ENCODE assay signal across 1 cellular context in the genomic region with DNA sequence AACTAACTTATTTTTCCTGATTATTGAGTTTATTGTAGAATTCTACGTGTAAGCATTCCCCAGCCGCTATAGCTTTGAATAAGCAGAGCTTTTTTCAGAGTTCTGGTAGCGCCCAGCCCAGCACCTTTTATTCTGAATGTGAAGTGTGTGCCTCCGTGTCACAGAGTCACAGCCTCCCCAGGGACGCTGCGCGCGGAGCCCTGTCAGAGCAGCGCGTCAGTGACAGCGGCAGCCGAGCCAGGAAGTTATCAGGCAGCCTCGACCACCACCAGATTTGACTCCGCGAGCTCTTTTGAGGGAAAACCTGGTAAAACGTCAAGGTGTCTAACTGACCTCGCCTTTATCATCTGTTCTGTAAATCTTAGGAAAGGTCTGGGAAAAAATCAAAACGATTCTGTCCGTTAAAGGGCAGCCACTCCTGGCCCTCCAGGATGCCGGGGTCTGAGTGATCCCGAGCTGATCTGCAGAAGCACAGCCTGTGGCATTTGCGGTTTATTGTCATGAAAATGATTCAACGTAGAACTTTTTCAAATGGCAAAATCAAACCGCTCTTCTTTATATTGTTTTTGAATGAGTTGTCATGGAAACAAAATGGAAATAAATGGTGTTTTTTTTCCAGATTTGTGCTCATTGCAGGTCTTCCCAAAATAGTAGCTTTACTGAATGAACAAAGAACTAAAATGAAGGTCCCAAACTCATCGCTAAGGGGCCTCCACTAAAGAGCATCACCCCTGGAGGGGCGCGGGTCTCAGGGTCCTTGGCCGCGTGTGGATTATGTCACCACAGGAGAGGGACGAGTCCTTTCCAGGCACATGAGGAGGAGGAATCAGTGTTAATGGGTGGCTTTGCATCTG.
TF ChIP-seq lines count a peak whose summit lies in the region.

No MANE protein-coding gene starts in this region.

TF ChIP-seq in IMR-90, 13 proteins besides CTCF, POLR2A, EP300 and RAD21:
- TF ChIP-seq CHD1 (IDR thresholded peaks at IDR 0.05; ENCODE audit: low read depth, low read length) (no peak), FOS (IDR thresholded peaks at IDR 0.05; ENCODE audit: low read depth, low read length) (no peak), USF2 (IDR thresholded peaks at IDR 0.05; ENCODE audit: low read depth, low read length) (no peak), RCOR1 (IDR thresholded peaks at IDR 0.05; ENCODE audit: insufficient replicate concordance, low read length) (no peak), MXI1 (IDR thresholded peaks at IDR 0.05; ENCODE audit: borderline replicate concordance, low read depth, low read length) (no peak), NFE2L2 (IDR thresholded peaks at IDR 0.05; ENCODE audit: low read depth, low read length) (no peak), CEBPB (IDR thresholded peaks at IDR 0.05; ENCODE audit: low read depth, low read length) (no peak), MAZ (IDR thresholded peaks at IDR 0.05; ENCODE audit: borderline replicate concordance, low read depth, low read length) (no peak), MAFK (IDR thresholded peaks at IDR 0.05; ENCODE audit: low read depth, low read length) (no peak), ELK1 (IDR thresholded peaks at IDR 0.05; ENCODE audit: borderline replicate concordance, low read depth, low read length) (no peak), RFX5 (IDR thresholded peaks at IDR 0.05; ENCODE audit: low read depth, low read length) (no peak)
